ENCODE assay signal across 16 cellular contexts in the genomic region with DNA sequence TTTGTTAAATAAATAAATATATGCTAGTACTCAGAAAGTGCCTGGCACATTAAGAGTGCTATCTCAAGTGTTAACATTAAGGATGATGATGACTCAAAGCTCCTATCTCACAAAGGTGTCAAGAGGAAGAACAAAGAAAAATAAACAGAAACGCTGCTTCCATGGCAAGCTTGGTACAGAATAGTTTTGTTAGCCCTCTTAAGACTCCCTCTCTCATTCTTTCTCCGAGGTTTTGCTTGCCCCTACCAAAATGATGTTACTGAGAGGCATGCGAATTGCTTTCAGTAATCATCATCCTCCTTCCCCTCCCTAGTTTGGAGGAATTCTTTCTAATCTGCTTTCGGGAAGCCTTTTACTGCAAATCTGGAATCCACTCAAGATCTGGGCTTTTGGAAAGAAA.
"Had no signal": no experiment of that assay in that cellular context is flagged by ENCODE, and none has a peak within 500 bp of the region (broad histone marks: within the 10 kb centered on the region; RNA-seq: fewer than 3 reads in every experiment).

No MANE protein-coding gene starts in this region.

- H3K36me3 ChIP-seq: esophagus muscularis mucosa, heart right ventricle, left lung, lower lobe of right lung had no signal

- H3K4me3 ChIP-seq: esophagus muscularis mucosa, heart right ventricle, left lung, lower lobe of right lung had no signal

- DNase-seq: cortex of kidney; effector CD8-positive, alpha-beta T cell; effector memory CD8-positive, alpha-beta T cell; foreskin keratinocyte; glutamatergic neuron; head of caudate nucleus; heart right ventricle; hippocampal formation; left cardiac atrium; left lung; left ventricle myocardium superior; lower lobe of right lung; mesenchymal stem cell; midbrain; naive thymus-derived CD4-positive, alpha-beta T cell had no signal

- H3K27me3 ChIP-seq: esophagus muscularis mucosa, foreskin keratinocyte, heart right ventricle, left lung had no signal

- H3K4me1 ChIP-seq: esophagus muscularis mucosa, foreskin keratinocyte, heart right ventricle, left lung, lower lobe of right lung had no signal

- H3K27ac ChIP-seq: esophagus muscularis mucosa, foreskin keratinocyte, heart right ventricle, left lung, lower lobe of right lung had no signal

- ATAC-seq: effector memory CD8-positive, alpha-beta T cell; foreskin keratinocyte; heart right ventricle; left lung; left ventricle myocardium superior; lower lobe of right lung; naive thymus-derived CD4-positive, alpha-beta T cell had no signal

- H3K9me3 ChIP-seq: esophagus muscularis mucosa, heart right ventricle, left lung, lower lobe of right lung had no signal
